ENCODE assay signal across 24 cellular contexts in genomic region chr4:114037981-114038380, GRCh38.
"Had no signal": no experiment of that assay in that cellular context is flagged by ENCODE, and none has a peak within 500 bp of the region (broad histone marks: within the 10 kb centered on the region; RNA-seq: fewer than 3 reads in every experiment).

No MANE protein-coding gene starts in this region.

- DNase-seq: dermis blood vessel endothelial cell; endodermal cell; erythroblast; foreskin melanocyte; head of caudate nucleus; kidney; left cardiac atrium; left ventricle myocardium inferior; lower lobe of right lung; nucleus accumbens; ovary; sigmoid colon; small intestine; stimulated activated CD4-positive, alpha-beta T cell treated with anti-CD3 and anti-CD28 coated beads, Interleukin-12 subunit alpha, Interleukin-12 subunit beta, amount 100 ng/mL, for 4 hours; stimulated activated naive CD4-positive, alpha-beta T cell; stomach; substantia nigra; transverse colon had no signal

- ATAC-seq: left cardiac atrium; natural killer cell treated with Interleukin-12 subunit alpha and Interleukin-12 subunit beta and Interleukin-15 and Interleukin-18, amount 100 ng/mL, for 72 hours had no signal

- H3K9ac ChIP-seq: neural progenitor cell had no signal

- FAIRE-seq: endothelial cell of umbilical vein, kidney, small intestine had no signal

- H3K4me1 ChIP-seq: left ventricle myocardium inferior, lower lobe of right lung, neural progenitor cell, right atrium auricular region, sigmoid colon had no signal

- H3K27me3 ChIP-seq: hepatocyte, neural progenitor cell, ovary, right atrium auricular region, sigmoid colon, stomach, transverse colon had no signal

- H2AFZ ChIP-seq: hepatocyte had no signal

- H3K27ac ChIP-seq: hepatocyte, left ventricle myocardium inferior, lower lobe of right lung, neural progenitor cell, ovary, right atrium auricular region, sigmoid colon, stomach, thoracic aorta had no signal

- H3K79me2 ChIP-seq: hepatocyte had no signal

- H3K4me3 ChIP-seq: hepatocyte, left ventricle myocardium inferior, lower lobe of right lung, neural progenitor cell, ovary, right atrium auricular region, sigmoid colon, stomach, thoracic aorta, transverse colon had no signal

- H3K4me2 ChIP-seq: hepatocyte, neural progenitor cell had no signal

- H3K9me3 ChIP-seq: left ventricle myocardium inferior, lower lobe of right lung, ovary, right atrium auricular region, sigmoid colon, stomach, thoracic aorta, transverse colon had no signal

- H3K36me3 ChIP-seq: left ventricle myocardium inferior, lower lobe of right lung, neural progenitor cell, ovary, right atrium auricular region, sigmoid colon, stomach, thoracic aorta, transverse colon had no signal
